1 cellular context compared by ENCODE assay signal in the genomic region with DNA sequence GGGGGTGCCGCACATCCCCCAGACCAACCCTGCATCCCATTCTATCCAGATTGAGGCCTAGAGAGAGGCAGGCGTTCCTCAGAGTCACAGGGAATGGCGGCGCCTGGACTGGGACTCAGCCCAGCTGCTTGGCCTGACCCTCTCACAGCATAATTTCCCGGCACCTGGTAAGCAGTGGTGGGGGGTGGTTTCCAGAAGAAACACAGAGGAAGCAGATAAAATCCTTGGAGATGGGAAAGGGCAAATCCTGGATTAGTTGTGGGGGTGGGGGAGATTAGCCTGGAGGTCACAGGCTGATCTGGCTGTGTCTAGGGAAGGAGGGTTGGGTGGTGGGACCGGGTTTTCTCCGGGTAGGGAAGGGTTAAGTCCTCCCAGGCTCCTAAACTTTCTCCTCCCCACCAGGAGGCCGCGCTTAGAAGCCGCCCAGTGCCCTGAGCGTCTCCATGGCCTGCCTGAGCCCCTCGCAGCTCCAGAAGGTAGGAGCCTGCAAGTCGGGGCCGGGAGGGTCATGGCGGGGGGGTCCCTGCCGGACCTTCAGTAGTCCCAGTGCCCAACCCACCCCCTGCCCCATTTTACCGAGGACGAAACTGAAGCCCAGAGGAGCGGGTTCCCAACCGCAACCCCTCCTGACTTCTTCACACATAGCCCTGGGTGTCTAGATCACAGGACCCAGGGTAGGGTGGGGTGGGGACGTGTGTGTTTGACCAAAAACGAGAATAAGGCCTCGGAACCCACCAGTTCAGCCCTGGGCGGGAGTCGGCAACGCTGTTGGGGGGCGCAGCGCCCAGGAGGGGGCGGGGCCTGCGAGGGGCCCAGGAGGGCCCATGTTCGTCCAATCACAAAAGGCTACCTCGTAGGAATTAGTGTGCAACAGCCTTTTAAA.
TF ChIP-seq lines count a peak whose summit lies in the region.

No MANE protein-coding gene starts in this region.

TF ChIP-seq in SK-N-SH, 30 proteins besides CTCF, POLR2A, EP300 and RAD21 (continued from another document):
- TF ChIP-seq, protein P1, sequence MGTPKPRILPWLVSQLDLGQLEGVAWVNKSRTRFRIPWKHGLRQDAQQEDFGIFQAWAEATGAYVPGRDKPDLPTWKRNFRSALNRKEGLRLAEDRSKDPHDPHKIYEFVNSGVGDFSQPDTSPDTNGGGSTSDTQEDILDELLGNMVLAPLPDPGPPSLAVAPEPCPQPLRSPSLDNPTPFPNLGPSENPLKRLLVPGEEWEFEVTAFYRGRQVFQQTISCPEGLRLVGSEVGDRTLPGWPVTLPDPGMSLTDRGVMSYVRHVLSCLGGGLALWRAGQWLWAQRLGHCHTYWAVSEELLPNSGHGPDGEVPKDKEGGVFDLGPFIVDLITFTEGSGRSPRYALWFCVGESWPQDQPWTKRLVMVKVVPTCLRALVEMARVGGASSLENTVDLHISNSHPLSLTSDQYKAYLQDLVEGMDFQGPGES (IDR thresholded peaks at IDR 0.05; ENCODE audit: low read depth, low read length) = no peak
- TF ChIP-seq, protein P2, sequence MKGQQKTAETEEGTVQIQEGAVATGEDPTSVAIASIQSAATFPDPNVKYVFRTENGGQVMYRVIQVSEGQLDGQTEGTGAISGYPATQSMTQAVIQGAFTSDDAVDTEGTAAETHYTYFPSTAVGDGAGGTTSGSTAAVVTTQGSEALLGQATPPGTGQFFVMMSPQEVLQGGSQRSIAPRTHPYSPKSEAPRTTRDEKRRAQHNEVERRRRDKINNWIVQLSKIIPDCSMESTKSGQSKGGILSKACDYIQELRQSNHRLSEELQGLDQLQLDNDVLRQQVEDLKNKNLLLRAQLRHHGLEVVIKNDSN (IDR thresholded peaks at IDR 0.05; ENCODE audit: borderline replicate concordance, low read depth) = no peak
- TF ChIP-seq GABPA (IDR thresholded peaks at IDR 0.05; ENCODE audit: low read depth) = no peak
- no peak for TF ChIP-seq NRF1 (IDR thresholded peaks at IDR 0.05; ENCODE audit: low read depth, low read length)
- TF ChIP-seq RCOR1 (IDR thresholded peaks at IDR 0.05; ENCODE audit: low read length) = no peak
- TF ChIP-seq TAF1 (IDR thresholded peaks at IDR 0.05; ENCODE audit: borderline replicate concordance, low read depth, low read length) = no peak
- TF ChIP-seq TCF12 (IDR thresholded peaks at IDR 0.05) = no peak
- TF ChIP-seq, protein P3, sequence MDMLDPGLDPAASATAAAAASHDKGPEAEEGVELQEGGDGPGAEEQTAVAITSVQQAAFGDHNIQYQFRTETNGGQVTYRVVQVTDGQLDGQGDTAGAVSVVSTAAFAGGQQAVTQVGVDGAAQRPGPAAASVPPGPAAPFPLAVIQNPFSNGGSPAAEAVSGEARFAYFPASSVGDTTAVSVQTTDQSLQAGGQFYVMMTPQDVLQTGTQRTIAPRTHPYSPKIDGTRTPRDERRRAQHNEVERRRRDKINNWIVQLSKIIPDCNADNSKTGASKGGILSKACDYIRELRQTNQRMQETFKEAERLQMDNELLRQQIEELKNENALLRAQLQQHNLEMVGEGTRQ (IDR thresholded peaks at IDR 0.05; ENCODE audit: borderline replicate concordance, low read depth, low read length) = no peak
- no peak for TF ChIP-seq MEF2A (IDR thresholded peaks at IDR 0.05; ENCODE audit: borderline replicate concordance, low read depth)
- TF ChIP-seq, protein P4, sequence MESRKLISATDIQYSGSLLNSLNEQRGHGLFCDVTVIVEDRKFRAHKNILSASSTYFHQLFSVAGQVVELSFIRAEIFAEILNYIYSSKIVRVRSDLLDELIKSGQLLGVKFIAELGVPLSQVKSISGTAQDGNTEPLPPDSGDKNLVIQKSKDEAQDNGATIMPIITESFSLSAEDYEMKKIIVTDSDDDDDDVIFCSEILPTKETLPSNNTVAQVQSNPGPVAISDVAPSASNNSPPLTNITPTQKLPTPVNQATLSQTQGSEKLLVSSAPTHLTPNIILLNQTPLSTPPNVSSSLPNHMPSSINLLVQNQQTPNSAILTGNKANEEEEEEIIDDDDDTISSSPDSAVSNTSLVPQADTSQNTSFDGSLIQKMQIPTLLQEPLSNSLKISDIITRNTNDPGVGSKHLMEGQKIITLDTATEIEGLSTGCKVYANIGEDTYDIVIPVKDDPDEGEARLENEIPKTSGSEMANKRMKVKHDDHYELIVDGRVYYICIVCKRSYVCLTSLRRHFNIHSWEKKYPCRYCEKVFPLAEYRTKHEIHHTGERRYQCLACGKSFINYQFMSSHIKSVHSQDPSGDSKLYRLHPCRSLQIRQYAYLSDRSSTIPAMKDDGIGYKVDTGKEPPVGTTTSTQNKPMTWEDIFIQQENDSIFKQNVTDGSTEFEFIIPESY (IDR thresholded peaks at IDR 0.05; ENCODE audit: borderline replicate concordance, low read depth) = no peak
- no peak for TF ChIP-seq SMC3 (IDR thresholded peaks at IDR 0.05; ENCODE audit: low read depth, low read length)
- no peak for TF ChIP-seq FOSL2 (IDR thresholded peaks at IDR 0.05; ENCODE audit: borderline replicate concordance, low read depth)
- no peak for TF ChIP-seq FOXM1 (IDR thresholded peaks at IDR 0.05; ENCODE audit: low read depth)
- no peak for TF ChIP-seq NFIC (IDR thresholded peaks at IDR 0.05; ENCODE audit: borderline replicate concordance)
